ENCODE assay signal across 14 cellular contexts in the genomic region with DNA sequence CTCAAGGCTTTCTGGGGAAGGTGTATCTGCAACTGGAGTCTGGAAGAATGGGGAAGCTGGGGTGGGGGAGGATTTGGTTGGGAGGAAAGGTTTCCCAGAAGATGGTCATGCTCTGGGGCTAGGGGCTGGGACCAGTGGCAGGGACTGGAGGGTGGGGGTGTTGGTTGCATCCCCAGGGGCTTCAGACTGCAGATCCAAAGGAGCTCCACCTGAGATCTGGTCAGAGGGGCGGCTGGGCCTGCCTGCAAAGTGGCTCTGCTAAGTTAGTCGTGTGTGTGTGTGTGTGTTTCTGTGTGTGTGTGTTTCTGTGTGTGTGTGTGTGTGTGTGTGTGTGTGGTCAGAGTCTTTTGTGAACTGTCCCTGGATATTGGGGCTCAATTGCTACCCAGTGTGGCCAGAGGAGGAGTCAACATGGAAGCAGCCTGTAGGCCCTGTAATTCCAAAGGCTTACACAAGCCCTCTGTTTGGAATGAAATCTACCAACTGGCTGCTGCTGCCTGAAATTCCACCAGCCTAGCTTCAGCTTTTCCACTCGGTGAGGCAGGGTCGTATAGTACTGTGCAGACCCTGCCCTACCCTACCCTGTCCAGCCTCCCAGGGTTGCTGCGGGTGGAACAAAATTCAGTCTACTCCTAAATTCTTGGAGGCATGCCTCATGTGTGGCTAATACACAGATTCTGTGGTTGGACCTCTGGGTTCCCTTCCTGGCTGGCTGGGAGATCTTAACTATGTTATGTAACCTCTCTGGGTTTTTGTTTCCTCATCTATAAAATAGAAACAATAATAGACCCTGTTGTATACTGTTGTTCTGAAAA. TPM values are rescaled to one million over a fixed set of nuclear protein-coding genes. Genes with fewer than 3 reads are reported as not detected.
DNase-seq lines count a peak whose midpoint lies in the region; ATAC-seq and TF ChIP-seq lines count a peak whose summit lies in the region.
"Had no signal": no experiment of that assay in that cellular context is flagged by ENCODE, and none has a peak within 500 bp of the region (broad histone marks: within the 10 kb centered on the region; RNA-seq: fewer than 3 reads in every experiment).

No MANE protein-coding gene starts in this region.

- H3K4me3 ChIP-seq in HL-60 (replicated peaks; ENCODE audit: insufficient read depth, low read length), result no peak overlapping the region

- no peak for ATAC-seq in stimulated activated memory B cell treated with anti-CD40 and anti-IgM and Interleukin-4, amounts not matched to agents 10 μg/mL and 1 μg/mL and 100 μg/mL, for 72 hours
- ATAC-seq in activated T-cell treated with anti-CD3 and anti-CD28 coated beads, Interleukin-2, amount 50 U/mL, for 72 hours (replicated peaks in 1 of 2), result no peak
- ATAC-seq: activated T-helper 17 cell treated with anti-CD3 and anti-CD28 coated beads, Interleukin-2, amount 50 U/mL, for 72 hours; stimulated activated naive B cell treated with anti-CD40 and anti-IgM and Interleukin-4, amounts not matched to agents 10 μg/mL and 1 μg/mL and 100 μg/mL, for 72 hours had no signal

- peaks cover 17% of the 10 kb centered on the region for H3K36me3 Mint-ChIP-seq in stimulated activated memory B cell treated with anti-CD40 and anti-IgM and Interleukin-4, amounts not matched to agents 10 μg/mL and 1 μg/mL and 100 μg/mL, for 72 hours
- H3K36me3 Mint-ChIP-seq in activated T-cell treated with anti-CD3 and anti-CD28 coated beads, Interleukin-2, amount 50 U/mL, for 72 hours (ENCODE audit: insufficient read depth in 2 of 2), result peaks cover 0 to 2% of the 10 kb centered on the region in 2 donors

- H3K4me3 Mint-ChIP-seq in stimulated activated memory B cell treated with anti-CD40 and anti-IgM and Interleukin-4, amounts not matched to agents 10 μg/mL and 1 μg/mL and 100 μg/mL, for 72 hours, result peak overlapping the region; percentile 87
- H3K4me3 Mint-ChIP-seq in activated T-cell treated with anti-CD3 and anti-CD28 coated beads, Interleukin-2, amount 50 U/mL, for 72 hours, result no peak overlapping the region
- H3K4me3 Mint-ChIP-seq: activated T-helper 17 cell treated with anti-CD3 and anti-CD28 coated beads, Interleukin-2, amount 50 U/mL, for 72 hours had no signal

- H3K27me3 ChIP-seq in HL-60 (ENCODE audit: insufficient read depth, poor library complexity, severe bottlenecking), result peaks cover 15% of the 10 kb centered on the region

- H3K4me1 Mint-ChIP-seq in stimulated activated memory B cell treated with anti-CD40 and anti-IgM and Interleukin-4, amounts not matched to agents 10 μg/mL and 1 μg/mL and 100 μg/mL, for 72 hours, result peaks cover 74% of the 10 kb centered on the region
- H3K4me1 Mint-ChIP-seq in activated T-cell treated with anti-CD3 and anti-CD28 coated beads, Interleukin-2, amount 50 U/mL, for 72 hours (ENCODE audit: low read depth), result peaks cover 15% of the 10 kb centered on the region

- DNase-seq in HL-60 (ENCODE audit: low read depth in 1 of 2, low spot score in 1 of 2), result peak; percentile 18 to 25
- peak; percentile 71 for DNase-seq in islet precursor cell
- no peak for DNase-seq in GM10266 (ENCODE audit: extremely low spot score)
- no peak for DNase-seq in retina
- DNase-seq in RKO (ENCODE audit: low spot score), result no peak
- DNase-seq in activated T-cell treated with anti-CD3 and anti-CD28 coated beads, Interleukin-2, amount 50 U/mL, for 72 hours, result no peak
- DNase-seq: DMS153; effector CD4-positive, alpha-beta T cell; NCI-H1436 had no signal

- H3K27ac ChIP-seq in HL-60 (replicated peaks), result no peak overlapping the region
- peak overlapping the region; percentile 19 for H3K27ac ChIP-seq in angular gyrus (ENCODE audit: low read depth, low read length)

- no peaks in the 10 kb centered on the region for H3K27me3 Mint-ChIP-seq in stimulated activated memory B cell treated with anti-CD40 and anti-IgM and Interleukin-4, amounts not matched to agents 10 μg/mL and 1 μg/mL and 100 μg/mL, for 72 hours
- H3K27me3 Mint-ChIP-seq in activated T-cell treated with anti-CD3 and anti-CD28 coated beads, Interleukin-2, amount 50 U/mL, for 72 hours (ENCODE audit: low read depth), result peaks cover 17% of the 10 kb centered on the region
- H3K27me3 Mint-ChIP-seq: stimulated activated naive B cell treated with anti-CD40 and anti-IgM and Interleukin-4, amounts not matched to agents 10 μg/mL and 1 μg/mL and 100 μg/mL, for 72 hours had no signal

- no peaks in the 10 kb centered on the region for H3K9me3 Mint-ChIP-seq in stimulated activated memory B cell treated with anti-CD40 and anti-IgM and Interleukin-4, amounts not matched to agents 10 μg/mL and 1 μg/mL and 100 μg/mL, for 72 hours
- H3K9me3 Mint-ChIP-seq in activated T-cell treated with anti-CD3 and anti-CD28 coated beads, Interleukin-2, amount 50 U/mL, for 72 hours, result no peaks in the 10 kb centered on the region
- H3K9me3 Mint-ChIP-seq: activated T-helper 17 cell treated with anti-CD3 and anti-CD28 coated beads, Interleukin-2, amount 50 U/mL, for 72 hours; stimulated activated naive B cell treated with anti-CD40 and anti-IgM and Interleukin-4, amounts not matched to agents 10 μg/mL and 1 μg/mL and 100 μg/mL, for 72 hours had no signal

- peak overlapping the region; percentile 79 for H3K27ac Mint-ChIP-seq in stimulated activated memory B cell treated with anti-CD40 and anti-IgM and Interleukin-4, amounts not matched to agents 10 μg/mL and 1 μg/mL and 100 μg/mL, for 72 hours
- H3K27ac Mint-ChIP-seq in activated T-cell treated with anti-CD3 and anti-CD28 coated beads, Interleukin-2, amount 50 U/mL, for 72 hours, result no peak overlapping the region
- H3K27ac Mint-ChIP-seq: activated T-helper 17 cell treated with anti-CD3 and anti-CD28 coated beads, Interleukin-2, amount 50 U/mL, for 72 hours had no signal

- TF ChIP-seq CTCF in HL-60 (IDR thresholded peaks at IDR 0.05; ENCODE audit: insufficient read depth, low read length) (no peak), GM10266 (IDR thresholded peaks at IDR 0.05; ENCODE audit: control insufficient read depth, insufficient read depth, low read depth, missing control alignments) (no peak)

RNA-seq across cellular contexts. Expression of a gene that starts 12.5 kb away (rescaled TPM):
- total RNA-seq in activated T-cell treated with anti-CD3 and anti-CD28 coated beads, Interleukin-2, amount 50 U/mL, for 72 hours, result under 1 TPM; 0.30 to 0.36 TPM

RNA-seq across cellular contexts. Expression of a gene that starts 33.1 kb away (rescaled TPM):
- under 1 TPM in 1 of 2 donors, not detected in 1; 0.16 TPM for total RNA-seq in activated T-cell treated with anti-CD3 and anti-CD28 coated beads, Interleukin-2, amount 50 U/mL, for 72 hours
- total RNA-seq: H4 had no signal

Comparison
In these comparisons a context has a peak if more than half of its experiments do, and no peak if none do; other contexts are left out.
1. DNase-seq: peak in HL-60 (2 of 2) and islet precursor cell (single experiment); none in GM10266 (single experiment), retina (single experiment), RKO (single experiment) and activated T-cell treated with anti-CD3 and anti-CD28 coated beads, Interleukin-2, amount 50 U/mL, for 72 hours (0 of 2).